Comparison of ENCODE assay signal across 22 cellular contexts in the genomic region with DNA sequence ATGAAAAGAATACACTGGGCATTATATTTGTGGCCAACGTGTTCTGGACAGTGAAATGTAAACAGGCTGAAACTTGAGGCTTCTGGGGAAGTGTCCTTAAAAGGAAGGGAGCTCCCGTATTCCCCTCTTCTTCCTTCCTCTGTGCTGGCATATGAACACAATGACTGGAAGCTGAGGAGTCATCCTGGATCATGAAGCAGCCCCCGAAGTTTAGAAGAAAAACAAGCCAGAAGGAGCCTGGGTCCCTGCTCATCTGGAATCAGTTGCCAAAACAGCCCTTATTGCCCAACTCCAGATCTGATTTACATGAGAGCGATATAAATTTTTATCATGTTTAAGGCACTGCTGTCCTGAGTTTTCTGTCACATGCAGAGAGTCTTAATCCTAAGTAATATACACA.
DNase-seq lines count a peak whose midpoint lies in the region; ATAC-seq lines count a peak whose summit lies in the region.
"Had no signal": no experiment of that assay in that cellular context is flagged by ENCODE, and none has a peak within 500 bp of the region (broad histone marks: within the 10 kb centered on the region; RNA-seq: fewer than 3 reads in every experiment).

No MANE protein-coding gene starts in this region.

- no peak overlapping the region for H2AFZ ChIP-seq in ACC112 (ENCODE audit: low read length, unreplicated experiment)

- H3K36me3 ChIP-seq in ACC112 (ENCODE audit: insufficient read depth, low read length) (no peaks in the 10 kb centered on the region), adipocyte (ENCODE audit: control insufficient read depth, insufficient read depth, low read length, severe bottlenecking) (no peaks in the 10 kb centered on the region)
- H3K36me3 ChIP-seq: BLaER1 had no signal

- H3K4me3 ChIP-seq in ACC112 (ENCODE audit: low read depth, low read length) (no peak overlapping the region), adipocyte (ENCODE audit: low read length) (no peak overlapping the region)
- H3K4me3 ChIP-seq: BLaER1 had no signal

- H3K79me2 ChIP-seq in ACC112 (ENCODE audit: control insufficient read depth, insufficient read depth, low read length, unreplicated experiment): no peaks in the 10 kb centered on the region

- H3K4me1 ChIP-seq in ACC112 (ENCODE audit: control insufficient read depth, insufficient read depth, low read length, unreplicated experiment): peaks cover 9% of the 10 kb centered on the region
- H3K4me1 ChIP-seq in adipocyte (ENCODE audit: control insufficient read depth, insufficient read depth, low read length): peaks cover 32% of the 10 kb centered on the region
- H3K4me1 ChIP-seq: BLaER1 had no signal

- ATAC-seq in GM19324 (IDR thresholded peaks at IDR 0.05; ENCODE audit: low FRiP score, unreplicated experiment) (no peak), HG03108 (IDR thresholded peaks at IDR 0.05; ENCODE audit: unreplicated experiment) (no peak)
- ATAC-seq: CD8-positive, alpha-beta T cell had no signal

- H3K9ac ChIP-seq in adipocyte (ENCODE audit: low read length): no peak overlapping the region
- H3K9ac ChIP-seq: BLaER1 had no signal

- H3K27me3 ChIP-seq in ACC112 (ENCODE audit: insufficient read depth, low read length) (no peaks in the 10 kb centered on the region), adipocyte (replicated peaks; ENCODE audit: control insufficient read depth, insufficient read depth, low read length) (no peaks in the 10 kb centered on the region)
- H3K27me3 ChIP-seq: BLaER1 had no signal

- DNase-seq in adipocyte (ENCODE audit: low read depth): peak; percentile 57
- peak; percentile 7 for DNase-seq in fibroblast of gingiva (ENCODE audit: low read depth)
- DNase-seq in lung microvascular endothelial cell (ENCODE audit: low read depth in 2 of 2): peak; percentile 7 to 81
- DNase-seq in cerebellum (ENCODE audit: low spot score): no peak
- DNase-seq in stimulated activated CD4-positive, alpha-beta T cell treated with anti-CD3 and anti-CD28 coated beads, Interleukin-15, amount 100 ng/mL, for 24 hours: no peak
- DNase-seq: 8988T; CD8-positive, alpha-beta T cell; EL; HCEC 1CT; IMR-90; NCI-H1417 treated with DMSO at 0.1 percent for 48 hours; NCI-H187 treated with DMSO at 0.1 percent for 48 hours; NCI-H2227 treated with DMSO at 0.1 percent for 48 hours; NCI-H510A treated with DMSO at 0.1 percent for 48 hours; NCI-H82; OCI-M1; SHP77 had no signal

- peak overlapping the region; percentile 24 for H3K27ac ChIP-seq in ACC112 (ENCODE audit: low read depth, low read length)
- H3K27ac ChIP-seq: BLaER1, HL-60 had no signal

- no peaks in the 10 kb centered on the region for H3K9me3 ChIP-seq in adipocyte (ENCODE audit: control insufficient read depth, low read length)
- H3K9me3 ChIP-seq: BLaER1 had no signal

Comparison
In these comparisons a context has a peak if more than half of its experiments do, and no peak if none do; other contexts are left out.
1. DNase-seq: peak in adipocyte (single experiment), fibroblast of gingiva (single experiment) and lung microvascular endothelial cell (2 of 2); none in cerebellum (single experiment) and stimulated activated CD4-positive, alpha-beta T cell treated with anti-CD3 and anti-CD28 coated beads, Interleukin-15, amount 100 ng/mL, for 24 hours (single experiment).